8 cellular contexts compared by ENCODE assay signal in genomic region chr6:31546339-31546961, GRCh38. TPM values are rescaled to one million over a fixed set of nuclear protein-coding genes. Genes with fewer than 3 reads are reported as not detected.
DNase-seq lines count a peak whose midpoint lies in the region; ATAC-seq and TF ChIP-seq lines count a peak whose summit lies in the region.

Gene ATP6V1G2, minus strand, starts transcription at chr6:31546608. Its CDS starts 49 bp downstream, at chr6:31546559.

- intact Hi-C loops in activated T-helper 2 cell treated with anti-CD3 and anti-CD28 coated beads, Interferon-gamma antibody, Interleukin-2, Interleukin-4, amounts not matched to agents 10 μg/mL and 5 μg/mL and 100 μg/mL, durations not matched to agents 14 hours and 24 hours and 36 hours (cut with micrococcal nuclease), result loop anchor here (1.0 to 10.0 kb wide), 3 partner anchors 52 to 932 kb away; partner anchors contain the start of genes MRPS18B and PPP1R10

- TF ChIP-seq CTCF in RWPE2 (IDR thresholded peaks at IDR 0.05; ENCODE audit: poor library complexity, severe bottlenecking) (peak; percentile 99), fibroblast of pulmonary artery (IDR thresholded peaks at IDR 0.05; ENCODE audit: low read length, missing control alignments) (no peak)

- H3K9me3 Mint-ChIP-seq in activated T-helper 2 cell treated with anti-CD3 and anti-CD28 coated beads, Interferon-gamma antibody, Interleukin-2, Interleukin-4, amounts not matched to agents 10 μg/mL and 5 μg/mL and 100 μg/mL, durations not matched to agents 14 hours and 24 hours and 36 hours, result no peaks in the 10 kb centered on the region
- no peaks in the 10 kb centered on the region for H3K9me3 Mint-ChIP-seq in natural killer cell treated with Interleukin-12 subunit alpha and Interleukin-12 subunit beta and Interleukin-15 and Interleukin-18, amount 100 ng/mL, for 72 hours

- peak within 1 kb of the TSS; percentile 43 for H3K4me3 ChIP-seq in RWPE2 (ENCODE audit: severe bottlenecking)
- peak within 1 kb of the TSS; percentile 61 for H3K4me3 ChIP-seq in fibroblast of pulmonary artery (replicated peaks; ENCODE audit: low read depth, low read length)

- peaks cover 17% of the 10 kb centered on the region for H3K36me3 Mint-ChIP-seq in activated T-helper 2 cell treated with anti-CD3 and anti-CD28 coated beads, Interferon-gamma antibody, Interleukin-2, Interleukin-4, amounts not matched to agents 10 μg/mL and 5 μg/mL and 100 μg/mL, durations not matched to agents 14 hours and 24 hours and 36 hours (ENCODE audit: low read depth)
- peaks cover under 1% of the 10 kb centered on the region for H3K36me3 Mint-ChIP-seq in natural killer cell treated with Interleukin-12 subunit alpha and Interleukin-12 subunit beta and Interleukin-15 and Interleukin-18, amount 100 ng/mL, for 72 hours

- DNase-seq in COLO668 (lab: John Stamatoyannopoulos, UW; ENCODE audit: unreplicated experiment), result peak; percentile 85
- DNase-seq in LoVo (ENCODE audit: low spot score), result peak; percentile 92
- peak; percentile 94 for DNase-seq in RWPE2 (ENCODE audit: low spot score)
- DNase-seq in activated T-helper 2 cell treated with anti-CD3 and anti-CD28 coated beads, Interferon-gamma antibody, Interleukin-2, Interleukin-4, amounts not matched to agents 10 μg/mL and 5 μg/mL and 100 μg/mL, durations not matched to agents 14 hours and 24 hours and 36 hours (ENCODE audit: low spot score), result peak; percentile 83
- peak; percentile 93 for DNase-seq in fibroblast of pulmonary artery (ENCODE audit: low read depth)
- peak; percentile 82 for DNase-seq in natural killer cell treated with Interleukin-12 subunit alpha and Interleukin-12 subunit beta and Interleukin-15 and Interleukin-18, amount 100 ng/mL, for 72 hours (ENCODE audit: low spot score)
- peak; percentile 85 for DNase-seq in stimulated activated naive CD4-positive, alpha-beta T cell treated with Interleukin-2 at 50 U/mL for 16 hours (lab: John Stamatoyannopoulos, UW)

- peak within 1 kb of the TSS; percentile 84 for H3K4me3 Mint-ChIP-seq in activated T-helper 2 cell treated with anti-CD3 and anti-CD28 coated beads, Interferon-gamma antibody, Interleukin-2, Interleukin-4, amounts not matched to agents 10 μg/mL and 5 μg/mL and 100 μg/mL, durations not matched to agents 14 hours and 24 hours and 36 hours (ENCODE audit: low read depth)
- peak within 1 kb of the TSS; percentile 99 for H3K4me3 Mint-ChIP-seq in natural killer cell treated with Interleukin-12 subunit alpha and Interleukin-12 subunit beta and Interleukin-15 and Interleukin-18, amount 100 ng/mL, for 72 hours

- peaks cover 41% of the 10 kb centered on the region for H3K36me3 ChIP-seq in RWPE2 (ENCODE audit: low read depth)

- peak within 1 kb of the TSS; percentile 58 for H3K27ac ChIP-seq in RWPE2 (ENCODE audit: poor library complexity, severe bottlenecking)

- H3K27me3 Mint-ChIP-seq in activated T-helper 2 cell treated with anti-CD3 and anti-CD28 coated beads, Interferon-gamma antibody, Interleukin-2, Interleukin-4, amounts not matched to agents 10 μg/mL and 5 μg/mL and 100 μg/mL, durations not matched to agents 14 hours and 24 hours and 36 hours (ENCODE audit: low read depth), result no peaks in the 10 kb centered on the region
- H3K27me3 Mint-ChIP-seq in natural killer cell treated with Interleukin-12 subunit alpha and Interleukin-12 subunit beta and Interleukin-15 and Interleukin-18, amount 100 ng/mL, for 72 hours, result no peaks in the 10 kb centered on the region

- H3K27me3 ChIP-seq in RWPE2 (ENCODE audit: insufficient read depth, poor library complexity, severe bottlenecking), result no peaks in the 10 kb centered on the region

- H3K4me1 Mint-ChIP-seq in activated T-helper 2 cell treated with anti-CD3 and anti-CD28 coated beads, Interferon-gamma antibody, Interleukin-2, Interleukin-4, amounts not matched to agents 10 μg/mL and 5 μg/mL and 100 μg/mL, durations not matched to agents 14 hours and 24 hours and 36 hours (ENCODE audit: low read depth), result peaks cover 28% of the 10 kb centered on the region
- peaks cover 30 to 31% of the 10 kb centered on the region in 2 donors for H3K4me1 Mint-ChIP-seq in natural killer cell treated with Interleukin-12 subunit alpha and Interleukin-12 subunit beta and Interleukin-15 and Interleukin-18, amount 100 ng/mL, for 72 hours (ENCODE audit: low read depth in 2 of 2)

- H3K9me3 ChIP-seq in RWPE2 (ENCODE audit: severe bottlenecking), result no peaks in the 10 kb centered on the region

- peak; percentile 49 for ATAC-seq in GM21723 (IDR thresholded peaks at IDR 0.05; ENCODE audit: unreplicated experiment)
- peak; percentile 78 for ATAC-seq in RWPE2 (ENCODE audit: low read depth)
- peak; percentile 73 to 77 for ATAC-seq in natural killer cell treated with Interleukin-12 subunit alpha and Interleukin-12 subunit beta and Interleukin-15 and Interleukin-18, amount 100 ng/mL, for 72 hours

- H3K4me1 ChIP-seq in RWPE2 (ENCODE audit: insufficient read depth, poor library complexity, severe bottlenecking), result peaks cover 7% of the 10 kb centered on the region

- peak within 1 kb of the TSS; percentile 78 for H3K27ac Mint-ChIP-seq in activated T-helper 2 cell treated with anti-CD3 and anti-CD28 coated beads, Interferon-gamma antibody, Interleukin-2, Interleukin-4, amounts not matched to agents 10 μg/mL and 5 μg/mL and 100 μg/mL, durations not matched to agents 14 hours and 24 hours and 36 hours
- H3K27ac Mint-ChIP-seq in natural killer cell treated with Interleukin-12 subunit alpha and Interleukin-12 subunit beta and Interleukin-15 and Interleukin-18, amount 100 ng/mL, for 72 hours, result peak within 1 kb of the TSS; percentile 88 to 94

RNA-seq across cellular contexts. Expression of gene ATP6V1G2, which starts in this region (rescaled TPM):
- total RNA-seq in activated T-helper 2 cell treated with anti-CD3 and anti-CD28 coated beads, Interferon-gamma antibody, Interleukin-2, Interleukin-4, amounts not matched to agents 10 μg/mL and 5 μg/mL and 100 μg/mL, durations not matched to agents 14 hours and 24 hours and 36 hours, result 0.69 and 0.82 TPM in 2 replicates
- total RNA-seq in natural killer cell treated with Interleukin-12 subunit alpha and Interleukin-12 subunit beta and Interleukin-15 and Interleukin-18, amount 100 ng/mL, for 72 hours, result 1 to 10 TPM; 1.4 to 2.3 TPM

Comparison
In these comparisons a context has a peak if more than half of its experiments do, and no peak if none do; other contexts are left out.
1. Peak in every context shown above with its lines: DNase-seq, ATAC-seq, H3K4me3 ChIP-seq and H3K27ac ChIP-seq.
2. Peak in DNase-seq in activated T-helper 2 cell treated with anti-CD3 and anti-CD28 coated beads, Interferon-gamma antibody, Interleukin-2, Interleukin-4, amounts not matched to agents 10 μg/mL and 5 μg/mL and 100 μg/mL, durations not matched to agents 14 hours and 24 hours and 36 hours; RNA of the gene not detected or under 1 TPM.